Comparison of ENCODE assay signal across 18 cellular contexts in genomic region chr19:16061943-16062342, GRCh38. TPM values are rescaled to one million over a fixed set of nuclear protein-coding genes. Genes with fewer than 3 reads are reported as not detected.
DNase-seq lines count a peak whose midpoint lies in the region; ATAC-seq, FAIRE-seq and TF ChIP-seq lines count a peak whose summit lies in the region.
"Had no signal": no experiment of that assay in that cellular context is flagged by ENCODE, and none has a peak within 500 bp of the region (broad histone marks: within the 10 kb centered on the region; RNA-seq: fewer than 3 reads in every experiment).

No MANE protein-coding gene starts in this region.

- H3K4me1 Mint-ChIP-seq in activated CD4-positive, alpha-beta T cell treated with anti-CD3 and anti-CD28 coated beads, Interleukin-2, amount 10 ng/mL, durations not matched to agents 24 days and 14 days, result peaks cover 23% of the 10 kb centered on the region
- peaks cover 19% of the 10 kb centered on the region for H3K4me1 Mint-ChIP-seq in activated naive CD8-positive, alpha-beta T cell (ENCODE audit: low read depth)
- peaks cover 17% of the 10 kb centered on the region in 2 donors for H3K4me1 Mint-ChIP-seq in natural killer cell treated with Interleukin-12 subunit alpha and Interleukin-12 subunit beta and Interleukin-15 and Interleukin-18, amount 100 ng/mL, for 72 hours (ENCODE audit: low read depth in 2 of 2)

- TF ChIP-seq POLR2A in GM12891 (IDR thresholded peaks at IDR 0.05; ENCODE audit: low read depth, low read length), result no peak

- no peak overlapping the region for H3K4me3 Mint-ChIP-seq in activated CD4-positive, alpha-beta T cell treated with anti-CD3 and anti-CD28 coated beads, Interleukin-2, amount 10 ng/mL, durations not matched to agents 24 days and 14 days
- peak overlapping the region; percentile 1 for H3K4me3 Mint-ChIP-seq in activated naive CD8-positive, alpha-beta T cell
- no peak overlapping the region for H3K4me3 Mint-ChIP-seq in natural killer cell treated with Interleukin-12 subunit alpha and Interleukin-12 subunit beta and Interleukin-15 and Interleukin-18, amount 100 ng/mL, for 72 hours
- H3K4me3 Mint-ChIP-seq: GM23338 had no signal

- no peaks in the 10 kb centered on the region for H3K27me3 Mint-ChIP-seq in activated CD4-positive, alpha-beta T cell treated with anti-CD3 and anti-CD28 coated beads, Interleukin-2, amount 10 ng/mL, durations not matched to agents 24 days and 14 days
- H3K27me3 Mint-ChIP-seq in activated naive CD8-positive, alpha-beta T cell, result no peaks in the 10 kb centered on the region
- H3K27me3 Mint-ChIP-seq in natural killer cell treated with Interleukin-12 subunit alpha and Interleukin-12 subunit beta and Interleukin-15 and Interleukin-18, amount 100 ng/mL, for 72 hours, result peaks cover 0 to 8% of the 10 kb centered on the region in 2 donors

- no peak for FAIRE-seq in GM12891 (lab: Jason Lieb, UNC)
- no peak for FAIRE-seq in frontal cortex (lab: Jason Lieb, UNC)

- H3K27ac Mint-ChIP-seq in activated CD4-positive, alpha-beta T cell treated with anti-CD3 and anti-CD28 coated beads, Interleukin-2, amount 10 ng/mL, durations not matched to agents 24 days and 14 days, result no peak overlapping the region
- no peak overlapping the region for H3K27ac Mint-ChIP-seq in activated naive CD8-positive, alpha-beta T cell
- no peak overlapping the region for H3K27ac Mint-ChIP-seq in natural killer cell treated with Interleukin-12 subunit alpha and Interleukin-12 subunit beta and Interleukin-15 and Interleukin-18, amount 100 ng/mL, for 72 hours
- H3K27ac Mint-ChIP-seq: GM23338 had no signal

- no peaks in the 10 kb centered on the region for H3K36me3 Mint-ChIP-seq in activated CD4-positive, alpha-beta T cell treated with anti-CD3 and anti-CD28 coated beads, Interleukin-2, amount 10 ng/mL, durations not matched to agents 24 days and 14 days (ENCODE audit: low read depth)
- H3K36me3 Mint-ChIP-seq in activated naive CD8-positive, alpha-beta T cell, result no peaks in the 10 kb centered on the region
- H3K36me3 Mint-ChIP-seq in natural killer cell treated with Interleukin-12 subunit alpha and Interleukin-12 subunit beta and Interleukin-15 and Interleukin-18, amount 100 ng/mL, for 72 hours, result peaks cover 3% of the 10 kb centered on the region

- no peaks in the 10 kb centered on the region for H3K9me3 Mint-ChIP-seq in activated CD4-positive, alpha-beta T cell treated with anti-CD3 and anti-CD28 coated beads, Interleukin-2, amount 10 ng/mL, durations not matched to agents 24 days and 14 days
- peaks cover 4% of the 10 kb centered on the region for H3K9me3 Mint-ChIP-seq in activated naive CD8-positive, alpha-beta T cell (ENCODE audit: low read depth)
- no peaks in the 10 kb centered on the region for H3K9me3 Mint-ChIP-seq in natural killer cell treated with Interleukin-12 subunit alpha and Interleukin-12 subunit beta and Interleukin-15 and Interleukin-18, amount 100 ng/mL, for 72 hours

- intact Hi-C loops in activated CD4-positive, alpha-beta T cell treated with anti-CD3 and anti-CD28 coated beads, Interleukin-2, amount 10 ng/mL, durations not matched to agents 24 days and 14 days (cut with micrococcal nuclease), result no loop called here

- peak; percentile 74 for DNase-seq in activated CD4-positive, alpha-beta T cell treated with anti-CD3 and anti-CD28 coated beads, Interleukin-2, amount 10 ng/mL, durations not matched to agents 24 days and 14 days
- DNase-seq in activated CD4-positive, alpha-beta T cell treated with anti-CD3 and anti-CD28 coated beads, Interleukin-2, amount 50 U/mL, for 4 hours, result no peak
- DNase-seq in GM12891 (ENCODE audit: insufficient read length, low spot score) (no peak), DMS53 treated with DMSO at 0.1 percent for 48 hours (lab: John Stamatoyannopoulos, UW; ENCODE audit: unreplicated experiment) (no peak), frontal cortex (ENCODE audit: low spot score in 2 of 2) (no peak), glomerular visceral epithelial cell (ENCODE audit: extremely low spot score) (no peak)
- peak; percentile 34 for DNase-seq in natural killer cell treated with Interleukin-12 subunit alpha and Interleukin-12 subunit beta and Interleukin-15 and Interleukin-18, amount 100 ng/mL, for 72 hours (ENCODE audit: low spot score)
- DNase-seq: COR-L47, esophagus squamous epithelium, mammary epithelial cell, NCI-H1048, NCI-H187 treated with DMSO at 0.1 percent for 48 hours, NCI-H526 treated with DMSO at 0.1 percent for 48 hours, occipital lobe had no signal

- peak in 1 of 2 donors; percentile 22 for ATAC-seq in natural killer cell treated with Interleukin-12 subunit alpha and Interleukin-12 subunit beta and Interleukin-15 and Interleukin-18, amount 100 ng/mL, for 72 hours
- ATAC-seq: body of pancreas, gastroesophageal sphincter had no signal

TF ChIP-seq in GM12891, 5 proteins besides CTCF, POLR2A, EP300 and RAD21:
- TF ChIP-seq POU2F2 (IDR thresholded peaks at IDR 0.05; ENCODE audit: low read depth, low read length), result 0 out of 2 replicates have a peak, but pooled peaks have one; percentile 11
- no peak for TF ChIP-seq SPI1 (IDR thresholded peaks at IDR 0.05; ENCODE audit: low read depth, low read length)

RNA-seq across cellular contexts. Expression of gene TPM4, which starts 14.4 kb away (rescaled TPM):
- total RNA-seq in activated CD4-positive, alpha-beta T cell treated with anti-CD3 and anti-CD28 coated beads, Interleukin-2, amount 10 ng/mL, durations not matched to agents 24 days and 14 days, result 283 and 291 TPM in 2 replicates
- polyA plus RNA-seq in GM12891 (2012; ENCODE audit: low read depth, missing spikeins), result 247 TPM
- 100 to 1,000 TPM; 462 to 510 TPM for total RNA-seq in natural killer cell treated with Interleukin-12 subunit alpha and Interleukin-12 subunit beta and Interleukin-15 and Interleukin-18, amount 100 ng/mL, for 72 hours
- total RNA-seq in frontal cortex, result 86.0 TPM

RNA-seq across cellular contexts. Expression of gene RAB8A, which starts 49.7 kb away (rescaled TPM):
- total RNA-seq in activated CD4-positive, alpha-beta T cell treated with anti-CD3 and anti-CD28 coated beads, Interleukin-2, amount 10 ng/mL, durations not matched to agents 24 days and 14 days, result 227 and 247 TPM in 2 replicates
- polyA plus RNA-seq in GM12891 (2012; ENCODE audit: low read depth, missing spikeins), result 118 TPM
- total RNA-seq in natural killer cell treated with Interleukin-12 subunit alpha and Interleukin-12 subunit beta and Interleukin-15 and Interleukin-18, amount 100 ng/mL, for 72 hours, result 100 to 1,000 TPM; 166 to 260 TPM
- total RNA-seq in frontal cortex, result 45.2 TPM

Comparison
In these comparisons a context has a peak if more than half of its experiments do, and no peak if none do; other contexts are left out.
1. DNase-seq: peak in activated CD4-positive, alpha-beta T cell treated with anti-CD3 and anti-CD28 coated beads, Interleukin-2, amount 10 ng/mL, durations not matched to agents 24 days and 14 days (single experiment) and natural killer cell treated with Interleukin-12 subunit alpha and Interleukin-12 subunit beta and Interleukin-15 and Interleukin-18, amount 100 ng/mL, for 72 hours (single experiment); none in activated CD4-positive, alpha-beta T cell treated with anti-CD3 and anti-CD28 coated beads, Interleukin-2, amount 50 U/mL, for 4 hours (0 of 2), GM12891 (single experiment), DMS53 treated with DMSO at 0.1 percent for 48 hours (single experiment), frontal cortex (0 of 2) and glomerular visceral epithelial cell (single experiment).